Comparison of ENCODE assay signal across 26 cellular contexts in the genomic region with DNA sequence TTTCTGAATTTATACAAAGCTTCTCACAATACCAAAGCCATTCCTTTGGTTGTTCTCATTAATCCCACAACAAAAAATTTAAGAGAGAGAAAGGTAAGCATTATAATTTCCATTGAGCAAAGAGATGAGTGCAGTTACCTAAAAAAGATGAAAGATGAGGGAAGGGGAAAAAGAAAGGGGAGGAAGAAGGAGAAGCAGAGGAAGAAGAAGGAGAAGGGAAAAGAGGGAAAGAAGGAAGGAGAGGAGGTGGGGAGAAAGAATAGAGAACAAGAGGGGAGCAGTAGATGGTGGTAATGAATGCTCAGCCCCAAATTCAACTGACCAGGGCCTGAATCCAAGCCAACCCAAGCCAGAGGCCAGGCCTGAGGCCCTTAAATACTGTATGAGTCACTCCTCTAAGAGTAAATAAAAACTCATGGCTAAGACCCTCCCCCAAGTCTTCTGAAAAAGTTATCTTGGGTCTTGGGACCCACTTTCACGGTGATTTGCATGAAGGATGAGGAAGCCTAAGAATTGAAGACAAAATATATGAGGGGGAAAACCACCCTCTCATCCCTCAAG.
DNase-seq lines count a peak whose midpoint lies in the region; ATAC-seq and TF ChIP-seq lines count a peak whose summit lies in the region.
"Had no signal": no experiment of that assay in that cellular context is flagged by ENCODE, and none has a peak within 500 bp of the region (broad histone marks: within the 10 kb centered on the region; RNA-seq: fewer than 3 reads in every experiment).

No MANE protein-coding gene starts in this region.

- no peaks in the 10 kb centered on the region for H3K79me2 ChIP-seq in PC-3 (ENCODE audit: low read length)

- peaks cover 18% of the 10 kb centered on the region for H3K36me3 Mint-ChIP-seq in activated CD4-positive, alpha-beta T cell treated with anti-CD3 and anti-CD28 coated beads, Interleukin-2, amount 10 ng/mL, durations not matched to agents 7 days and 5 days (ENCODE audit: low read depth)
- peaks cover 41% of the 10 kb centered on the region for H3K36me3 Mint-ChIP-seq in activated CD4-positive, alpha-beta T cell treated with anti-CD3 and anti-CD28 coated beads for 36 hours (ENCODE audit: low read depth)
- H3K36me3 Mint-ChIP-seq in nephron progenitor cell (ENCODE audit: low read depth) = peaks cover 18% of the 10 kb centered on the region

- H3K9me3 ChIP-seq in PC-3 (ENCODE audit: low read length) = no peaks in the 10 kb centered on the region
- H3K9me3 ChIP-seq: BE2C had no signal

- no peaks in the 10 kb centered on the region for H3K27me3 Mint-ChIP-seq in activated CD4-positive, alpha-beta T cell treated with anti-CD3 and anti-CD28 coated beads, Interleukin-2, amount 10 ng/mL, durations not matched to agents 7 days and 5 days
- no peaks in the 10 kb centered on the region for H3K27me3 Mint-ChIP-seq in activated CD4-positive, alpha-beta T cell treated with anti-CD3 and anti-CD28 coated beads for 36 hours
- H3K27me3 Mint-ChIP-seq in nephron progenitor cell (ENCODE audit: low read depth, poor library complexity) = no peaks in the 10 kb centered on the region

- H3K9me3 Mint-ChIP-seq in activated CD4-positive, alpha-beta T cell treated with anti-CD3 and anti-CD28 coated beads, Interleukin-2, amount 10 ng/mL, durations not matched to agents 7 days and 5 days = no peaks in the 10 kb centered on the region
- H3K9me3 Mint-ChIP-seq in activated CD4-positive, alpha-beta T cell treated with anti-CD3 and anti-CD28 coated beads for 36 hours (ENCODE audit: low read depth) = no peaks in the 10 kb centered on the region
- peaks cover 11% of the 10 kb centered on the region for H3K9me3 Mint-ChIP-seq in nephron progenitor cell

- H3K4me3 ChIP-seq in PC-3 (ENCODE audit: low read length) = no peak overlapping the region
- H3K4me3 ChIP-seq: GM12878, PC-9 had no signal

- peak overlapping the region; percentile 19 for H3K27ac Mint-ChIP-seq in activated CD4-positive, alpha-beta T cell treated with anti-CD3 and anti-CD28 coated beads, Interleukin-2, amount 10 ng/mL, durations not matched to agents 7 days and 5 days
- H3K27ac Mint-ChIP-seq in activated CD4-positive, alpha-beta T cell treated with anti-CD3 and anti-CD28 coated beads for 36 hours = no peak overlapping the region
- peak overlapping the region; percentile 14 for H3K27ac Mint-ChIP-seq in nephron progenitor cell
- H3K27ac Mint-ChIP-seq: CD14-positive monocyte had no signal

- H3K4me1 Mint-ChIP-seq in activated CD4-positive, alpha-beta T cell treated with anti-CD3 and anti-CD28 coated beads, Interleukin-2, amount 10 ng/mL, durations not matched to agents 7 days and 5 days = no peaks in the 10 kb centered on the region
- H3K4me1 Mint-ChIP-seq in activated CD4-positive, alpha-beta T cell treated with anti-CD3 and anti-CD28 coated beads for 36 hours = peaks cover 2% of the 10 kb centered on the region
- H3K4me1 Mint-ChIP-seq in nephron progenitor cell = peaks cover 9% of the 10 kb centered on the region
- H3K4me1 Mint-ChIP-seq: CD14-positive monocyte had no signal

- H3K9ac ChIP-seq in PC-3 (ENCODE audit: low read length) = no peak overlapping the region

- TF ChIP-seq CTCF in PC-3 (conservative IDR thresholded peaks at IDR 0.05; ENCODE audit: low read depth, low read length) (no peak), nephron progenitor cell (IDR thresholded peaks at IDR 0.05) (no peak)

- peaks cover 48% of the 10 kb centered on the region for H3K4me1 ChIP-seq in PC-3 (ENCODE audit: insufficient read depth, low read length)

- no peak overlapping the region for H2AFZ ChIP-seq in PC-3 (ENCODE audit: low read length)
- H2AFZ ChIP-seq: PC-9 had no signal

- H3K27ac ChIP-seq in PC-3 (ENCODE audit: low read length) = no peak overlapping the region
- H3K27ac ChIP-seq: PC-9 had no signal

- intact Hi-C loops in activated CD4-positive, alpha-beta T cell treated with anti-CD3 and anti-CD28 coated beads for 36 hours (cut with DNase I, micrococcal nuclease) = no loop called here
- intact Hi-C loops in PC-3 (cut with micrococcal nuclease) (no loop called here), posterior vena cava (cut with DNase I) (no loop called here)

- no TSS peak for BruUV-seq in PC-3 (replicated peaks; lab: Mats Ljungman, UMichigan)

- H3K36me3 ChIP-seq in PC-3 (ENCODE audit: low read depth, low read length) = 0 out of 2 replicates have a peak, but pooled peaks cover 3% of the 10 kb centered on the region
- H3K36me3 ChIP-seq: BE2C had no signal

- no peak overlapping the region for H3K4me2 ChIP-seq in PC-3 (ENCODE audit: low read length)
- H3K4me2 ChIP-seq: PC-9 had no signal

- no peak for DNase-seq in activated CD4-positive, alpha-beta T cell treated with anti-CD3 and anti-CD28 coated beads, Interleukin-2, amount 10 ng/mL, durations not matched to agents 7 days and 5 days
- DNase-seq in activated CD4-positive, alpha-beta T cell treated with anti-CD3 and anti-CD28 coated beads for 36 hours = no peak
- DNase-seq in PC-3 (peak; percentile 34), nephron progenitor cell (no peak), posterior vena cava (ENCODE audit: low spot score) (no peak), ecto neural progenitor cell (ENCODE audit: low spot score) (no peak)
- DNase-seq: 8988T, ACHN, BE2C, DMS153, GDM1, Karpas-422, MV-4-11, NCI-H1105, NCI-H1436 treated with DMSO at 0.1 percent for 48 hours, NCI-H187 treated with DMSO at 0.1 percent for 48 hours, NCI-H2171 treated with DMSO at 0.1 percent for 48 hours, NCI-H524, NCI-H748 treated with DMSO at 0.1 percent for 48 hours, PC-9, Right ventricle myocardium superior, RPMI8226 had no signal

- CTCF ChIA-PET in activated CD4-positive, alpha-beta T cell treated with anti-CD3 and anti-CD28 coated beads, Interleukin-2, amount 10 ng/mL, durations not matched to agents 7 days and 5 days (lab: Charles Lee) = interaction anchor here (1.0 kb wide), 1 partner anchor 13 kb away, joined by 3 read pairs; no protein-coding TSS in a partner anchor
- CTCF ChIA-PET in activated CD4-positive, alpha-beta T cell treated with anti-CD3 and anti-CD28 coated beads for 36 hours (lab: Charles Lee) = no interaction called here
- CTCF ChIA-PET in PC-3 (lab: Charles Lee) = no interaction called here

- no peak for ATAC-seq in activated CD4-positive, alpha-beta T cell treated with anti-CD3 and anti-CD28 coated beads for 36 hours
- peak; percentile 41 for ATAC-seq in GM18868 (IDR thresholded peaks at IDR 0.05; ENCODE audit: unreplicated experiment)
- no peak for ATAC-seq in PC-3
- ATAC-seq: GM12878, HCT116 had no signal

- POLR2A ChIA-PET in activated CD4-positive, alpha-beta T cell treated with anti-CD3 and anti-CD28 coated beads, Interleukin-2, amount 10 ng/mL, durations not matched to agents 7 days and 5 days (lab: Charles Lee) = no interaction called here
- POLR2A ChIA-PET in activated CD4-positive, alpha-beta T cell treated with anti-CD3 and anti-CD28 coated beads for 36 hours (lab: Charles Lee) = interaction anchor here (0.7 kb wide), 1 partner anchor 152 kb away, joined by 3 read pairs; no protein-coding TSS in a partner anchor
- POLR2A ChIA-PET in PC-3 (lab: Charles Lee; ENCODE audit: unreplicated experiment) = no interaction called here

- H3K4me3 Mint-ChIP-seq in activated CD4-positive, alpha-beta T cell treated with anti-CD3 and anti-CD28 coated beads, Interleukin-2, amount 10 ng/mL, durations not matched to agents 7 days and 5 days = no peak overlapping the region
- H3K4me3 Mint-ChIP-seq in activated CD4-positive, alpha-beta T cell treated with anti-CD3 and anti-CD28 coated beads for 36 hours = no peak overlapping the region
- H3K4me3 Mint-ChIP-seq in nephron progenitor cell = no peak overlapping the region
- H3K4me3 Mint-ChIP-seq: CD14-positive monocyte had no signal

- no peaks in the 10 kb centered on the region for H3K9me2 ChIP-seq in PC-3 (replicated peaks; ENCODE audit: low read length)

- peaks cover 6% of the 10 kb centered on the region for H3F3A ChIP-seq in PC-3 (ENCODE audit: low read length, unreplicated experiment)

- no peaks in the 10 kb centered on the region for H4K20me1 ChIP-seq in PC-3 (ENCODE audit: low read length)

- H3K27me3 ChIP-seq in PC-3 (ENCODE audit: low read length) = no peaks in the 10 kb centered on the region
- H3K27me3 ChIP-seq: BE2C had no signal
